In genomic region chr14:85574849-85575616, GRCh38 we compare ENCODE assay signal across 28 cellular contexts. TPM values are rescaled to one million over a fixed set of nuclear protein-coding genes. Genes with fewer than 3 reads are reported as not detected.
A peak's percentile ranks its signal among the peaks of the same experiment; 100 is the strongest.
DNase-seq lines count a peak whose midpoint lies in the region; ATAC-seq and TF ChIP-seq lines count a peak whose summit lies in the region.
"Had no signal": no experiment of that assay in that cellular context is flagged by ENCODE, and none has a peak within 500 bp of the region (broad histone marks: within the 10 kb centered on the region; RNA-seq: fewer than 3 reads in every experiment).

No MANE protein-coding gene starts in this region.

- H2BK15ac ChIP-seq in neuronal stem cell (ENCODE audit: low read length): no peak overlapping the region

- H3K4me3 Mint-ChIP-seq in endodermal cell: no peak overlapping the region

- H3K4me2 ChIP-seq in BLaER1 (peak overlapping the region; percentile 45; the same call in 1 of the 2 replicates), neuronal stem cell (ENCODE audit: insufficient read depth, low read length, poor library complexity, severe bottlenecking) (no peak overlapping the region)

- H4K8ac ChIP-seq in neuronal stem cell (ENCODE audit: low read depth, low read length): no peak overlapping the region

- H2AFZ ChIP-seq in neuronal stem cell (ENCODE audit: low read length): peak overlapping the region; percentile 51

- peaks cover 43% of the 10 kb centered on the region for H3K4me1 ChIP-seq in BLaER1
- peaks cover 37% of the 10 kb centered on the region for H3K4me1 ChIP-seq in HUES48 (ENCODE audit: control insufficient read depth, insufficient read depth, low read length)
- H3K4me1 ChIP-seq in endodermal cell (ENCODE audit: control insufficient read depth, insufficient read depth, low read length): peaks cover 17% of the 10 kb centered on the region
- peaks cover 6 to 7% of the 10 kb centered on the region in 2 donors for H3K4me1 ChIP-seq in neuronal stem cell (ENCODE audit: control insufficient read depth in 2 of 2, insufficient read depth in 1 of 2, low read depth in 1 of 2, low read length in 2 of 2)
- H3K4me1 ChIP-seq: Peyer's patch, upper lobe of left lung had no signal

- H3K4me3 ChIP-seq in BLaER1 (no peak overlapping the region), HUES48 (ENCODE audit: low read depth, low read length) (no peak overlapping the region), endodermal cell (ENCODE audit: low read length) (no peak overlapping the region), neuronal stem cell (ENCODE audit: low read length in 2 of 2) (no peak overlapping the region), WERI-Rb-1 (ENCODE audit: low read depth, low read length) (no peak overlapping the region)
- H3K4me3 ChIP-seq: adrenal gland, heart left ventricle, Peyer's patch, upper lobe of left lung had no signal

- H3K14ac ChIP-seq in neuronal stem cell (ENCODE audit: low read length): no peak overlapping the region

- H3K27ac ChIP-seq in BLaER1 (no peak overlapping the region), HUES48 (ENCODE audit: low read depth, low read length) (peak overlapping the region; percentile 40), endodermal cell (ENCODE audit: low read depth, low read length) (no peak overlapping the region), neuronal stem cell (replicated peaks; ENCODE audit: low read length) (no peak overlapping the region), WERI-Rb-1 (no peak overlapping the region)
- H3K27ac ChIP-seq: adrenal gland, brain microvascular endothelial cell, heart left ventricle, Peyer's patch, upper lobe of left lung had no signal

- H2BK5ac ChIP-seq in neuronal stem cell (ENCODE audit: low read length): no peak overlapping the region

- H3K4ac ChIP-seq in neuronal stem cell (ENCODE audit: low read length): no peak overlapping the region

- H3K79me1 ChIP-seq in neuronal stem cell (ENCODE audit: low read depth, low read length): no peaks in the 10 kb centered on the region

- H3K9me3 Mint-ChIP-seq in endodermal cell: no peaks in the 10 kb centered on the region

- no peak overlapping the region for H2BK120ac ChIP-seq in neuronal stem cell (ENCODE audit: low read depth, low read length)

- H3K27me3 Mint-ChIP-seq in endodermal cell (ENCODE audit: insufficient read depth): no peaks in the 10 kb centered on the region

- H3K18ac ChIP-seq in neuronal stem cell (ENCODE audit: low read length): no peak overlapping the region

- 77 to 90% methylated on average over 2 to 3 of the region's 3 CpGs for WGBS in endodermal cell (ENCODE audit: insufficient coverage in 1 of 2, insufficient read length in 1 of 2), 2 experiments
- no CpG with 5 or more reads among the region's 3 CpGs for WGBS in neuronal stem cell (ENCODE audit: extremely low coverage in 2 of 2, insufficient read length in 2 of 2, insufficient replicate concordance in 1 of 2), 2 donors

- H3K27me3 ChIP-seq in BLaER1 (no peaks in the 10 kb centered on the region), HUES48 (ENCODE audit: control insufficient read depth, insufficient read depth, low read length) (no peaks in the 10 kb centered on the region), endodermal cell (ENCODE audit: control insufficient read depth, insufficient read depth, low read length, poor library complexity, severe bottlenecking) (no peaks in the 10 kb centered on the region), neuronal stem cell (ENCODE audit: control insufficient read depth in 3 of 3, insufficient read depth in 3 of 3, low read depth in 1 of 3, low read length in 3 of 3) (no peaks in the 10 kb centered on the region), WERI-Rb-1 (ENCODE audit: insufficient read depth, low read depth, severe bottlenecking) (no peaks in the 10 kb centered on the region)
- H3K27me3 ChIP-seq: adrenal gland, brain microvascular endothelial cell, heart left ventricle, Peyer's patch, upper lobe of left lung had no signal

- peak overlapping the region; percentile 69 for H3K27ac Mint-ChIP-seq in endodermal cell

- H2AK5ac ChIP-seq in neuronal stem cell (ENCODE audit: low read depth, low read length): no peak overlapping the region

- H3K9ac ChIP-seq in BLaER1 (no peak overlapping the region), HUES48 (ENCODE audit: low read depth, low read length) (no peak overlapping the region; the same call in 1 of the 2 replicates), endodermal cell (ENCODE audit: extremely low read depth, low read length, poor library complexity, severe bottlenecking) (no peak overlapping the region), neuronal stem cell (ENCODE audit: low read depth, low read length, poor library complexity) (no peak overlapping the region)

- no peak overlapping the region for H2BK12ac ChIP-seq in neuronal stem cell (ENCODE audit: low read length)

- DNase-seq in endodermal cell (peak; percentile 50), neuronal stem cell (ENCODE audit: low spot score) (no peak), WERI-Rb-1 (no peak), retina (no peak)
- DNase-seq in stimulated activated CD4-positive, alpha-beta T cell treated with anti-CD3 and anti-CD28 coated beads, Interleukin-2, amount 100 ng/mL, for 24 hours: no peak
- DNase-seq: activated CD4-positive, alpha-beta T cell treated with anti-CD3 and anti-CD28 coated beads, Interleukin-2, amount 50 U/mL, for 4 hours; activated naive CD4-positive, alpha-beta T cell treated with Interleukin-2 at 50 U/mL for 16 hours; adrenal gland; brain microvascular endothelial cell; C1 segment of cervical spinal cord; DND-41; effector memory CD4-positive, alpha-beta T cell; foreskin fibroblast; heart left ventricle; KG1; left colon; MM.1S; NCI-H1417; NCI-H2081 treated with DMSO at 0.1 percent for 48 hours; NCI-H226; occipital lobe; Peyer's patch; stimulated activated CD4-positive, alpha-beta T cell treated with anti-CD3 and anti-CD28 coated beads, Interleukin-4, amount 100 ng/mL, for 1 hour; T-helper 1 cell; upper lobe of left lung had no signal

- no peak overlapping the region for H3K23ac ChIP-seq in neuronal stem cell (ENCODE audit: low read depth, low read length, poor library complexity)

- ATAC-seq in GM18907 (IDR thresholded peaks at IDR 0.05; ENCODE audit: unreplicated experiment): no peak
- ATAC-seq: heart left ventricle, left colon had no signal

- peaks cover 3% of the 10 kb centered on the region for H3K36me3 Mint-ChIP-seq in endodermal cell (ENCODE audit: low read depth)

- H3K36me3 ChIP-seq in BLaER1 (no peaks in the 10 kb centered on the region), HUES48 (ENCODE audit: control insufficient read depth, insufficient read depth, low read length) (no peaks in the 10 kb centered on the region), endodermal cell (ENCODE audit: control insufficient read depth, insufficient read depth, low read length) (no peaks in the 10 kb centered on the region), neuronal stem cell (replicated peaks in 1 of 2; ENCODE audit: control insufficient read depth in 2 of 2, insufficient read depth in 2 of 2, low read length in 2 of 2) (no peaks in the 10 kb centered on the region), WERI-Rb-1 (no peaks in the 10 kb centered on the region)
- H3K36me3 ChIP-seq: adrenal gland, brain microvascular endothelial cell, heart left ventricle, Peyer's patch, upper lobe of left lung had no signal

- H4K91ac ChIP-seq in neuronal stem cell (ENCODE audit: low read depth, low read length, poor library complexity): no peak overlapping the region

- H3K9me3 ChIP-seq in BLaER1 (no peaks in the 10 kb centered on the region), HUES48 (ENCODE audit: control insufficient read depth, insufficient read depth, low read length) (no peaks in the 10 kb centered on the region), endodermal cell (ENCODE audit: control insufficient read depth, low read length) (no peaks in the 10 kb centered on the region), neuronal stem cell (replicated peaks in 1 of 2; ENCODE audit: control insufficient read depth in 2 of 2, insufficient read depth in 1 of 2, low read depth in 1 of 2, low read length in 2 of 2) (no peaks in the 10 kb centered on the region), WERI-Rb-1 (ENCODE audit: severe bottlenecking) (no peaks in the 10 kb centered on the region)
- H3K9me3 ChIP-seq: adrenal gland, heart left ventricle, Peyer's patch, upper lobe of left lung had no signal

- no peak for TF ChIP-seq CTCF in endodermal cell (conservative IDR thresholded peaks at IDR 0.05)
- TF ChIP-seq CTCF in WERI-Rb-1 (IDR thresholded peaks at IDR 0.05; ENCODE audit: low read depth, low read length): no peak

- H3K4me1 Mint-ChIP-seq in endodermal cell: peaks cover 61% of the 10 kb centered on the region

- no peaks in the 10 kb centered on the region for H4K20me1 ChIP-seq in BLaER1

RNA-seq across cellular contexts. Expression of gene FLRT2, which starts 45.1 kb away (rescaled TPM):
- 10 to 100 TPM; 26.8 to 36.4 TPM for total RNA-seq in endodermal cell
- 11.4 TPM for polyA plus RNA-seq in endodermal cell (2013, experiment 1 of 2)
- 9.7 TPM for polyA plus RNA-seq in endodermal cell (2013, experiment 2 of 2)
- polyA plus RNA-seq in neuronal stem cell (2013, experiment 1 of 2): 5.2 TPM
- polyA plus RNA-seq in neuronal stem cell (2013, experiment 2 of 2): 5.2 TPM
